Comparison of ENCODE assay signal across 8 cellular contexts in the genomic region with DNA sequence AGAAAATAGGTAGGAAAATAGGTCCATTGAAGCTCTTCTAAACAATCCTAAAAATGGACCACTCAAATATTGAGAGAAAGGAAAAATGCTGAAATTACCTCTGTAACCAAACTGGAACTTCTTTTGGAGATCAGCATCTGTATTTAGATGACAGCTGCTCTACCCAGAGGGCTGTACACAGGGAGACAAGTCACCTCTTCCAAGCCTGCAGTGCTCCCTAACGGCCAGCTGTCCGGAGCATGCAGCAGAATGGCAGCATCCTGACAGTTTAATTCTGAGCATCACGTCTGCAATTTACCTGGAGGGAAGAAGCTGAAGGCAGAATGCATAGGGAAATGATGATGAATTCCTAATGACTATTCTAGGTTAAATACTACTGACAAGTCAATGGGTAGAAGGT.
A peak's percentile ranks its signal among the peaks of the same experiment; 100 is the strongest.
DNase-seq lines count a peak whose midpoint lies in the region; ATAC-seq and TF ChIP-seq lines count a peak whose summit lies in the region.

No MANE protein-coding gene starts in this region.

- H3K4me3 ChIP-seq in colonic mucosa, result no peak overlapping the region

- no peak overlapping the region for H3K9ac ChIP-seq in colonic mucosa (ENCODE audit: low read depth in 2 of 2, low read length in 2 of 2)

- H3K27ac ChIP-seq in VCaP (no peak overlapping the region), colonic mucosa (no peak overlapping the region)

- H3K27me3 ChIP-seq in colonic mucosa, result no peaks in the 10 kb centered on the region

- ATAC-seq in left colon (peak; percentile 75), GM18517 (IDR thresholded peaks at IDR 0.05; ENCODE audit: unreplicated experiment) (no peak)

- TF ChIP-seq CTCF in VCaP (conservative IDR thresholded peaks at IDR 0.05) (peak; percentile 77), colonic mucosa (IDR thresholded peaks at IDR 0.05) (no peak)

- DNase-seq in ELR (ENCODE audit: low read depth), result peak; percentile 34
- DNase-seq in LoVo (ENCODE audit: low spot score), result peak; percentile 3
- peak in 1 of 2 donors; percentile 15 for DNase-seq in left colon
- no peak for DNase-seq in NCI-H446 treated with DMSO at 0.1 percent for 48 hours (lab: John Stamatoyannopoulos, UW)
- DNase-seq in SW 1271 (lab: John Stamatoyannopoulos, UW), result no peak
- no peak for DNase-seq in colonic mucosa

- no peaks in the 10 kb centered on the region for H3K4me1 ChIP-seq in colonic mucosa

- H3K36me3 ChIP-seq in colonic mucosa, result no peaks in the 10 kb centered on the region

- H3K9me3 ChIP-seq in colonic mucosa, result no peaks in the 10 kb centered on the region

- intact Hi-C loops in left colon (cut with DNase I, micrococcal nuclease) (no loop called here), colonic mucosa (cut with DNase I) (no loop called here)

Comparison
In these comparisons a context has a peak if more than half of its experiments do, and no peak if none do; other contexts are left out.
1. DNase-seq: peak in ELR (single experiment) and LoVo (single experiment); none in NCI-H446 treated with DMSO at 0.1 percent for 48 hours (single experiment), SW 1271 (0 of 2) and colonic mucosa (single experiment).